ENCODE assay signal across 8 cellular contexts in the genomic region with DNA sequence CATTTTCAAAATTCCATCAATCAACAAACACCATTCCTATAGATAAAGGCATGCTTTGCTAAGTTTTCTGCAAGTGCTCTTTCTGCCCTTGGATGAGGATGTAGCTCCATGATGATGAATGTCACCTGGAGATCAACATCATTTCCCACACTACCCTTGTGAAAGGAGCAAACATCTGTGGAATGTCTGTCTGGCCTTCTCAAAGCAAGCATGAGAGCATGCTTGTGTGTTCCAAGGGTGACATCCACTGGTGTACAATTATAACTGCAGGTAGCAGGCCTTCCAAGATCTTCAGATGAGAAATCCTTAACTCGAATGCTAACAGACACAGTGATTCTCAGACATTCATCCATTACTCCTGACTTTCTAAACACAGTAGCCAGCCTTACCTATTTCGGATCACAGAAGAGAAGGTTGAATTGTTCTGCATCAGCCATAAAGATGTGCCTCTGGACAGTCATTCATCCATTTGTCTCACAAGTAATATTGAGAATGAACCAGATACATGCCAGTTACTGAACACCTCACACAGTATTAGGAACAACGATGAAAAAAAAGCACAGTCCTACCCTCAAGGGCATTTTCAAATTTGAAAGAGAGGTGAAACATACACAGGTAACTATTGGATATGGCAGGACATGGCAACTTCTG.
A peak's percentile ranks its signal among the peaks of the same experiment; 100 is the strongest.
DNase-seq lines count a peak whose midpoint lies in the region; ATAC-seq, FAIRE-seq and TF ChIP-seq lines count a peak whose summit lies in the region.

No MANE protein-coding gene starts in this region.

- intact Hi-C loops in mammary epithelial cell (cut with micrococcal nuclease) (loop anchor here (1.0 to 5.0 kb wide), 5 partner anchors 57 to 492 kb away; no protein-coding TSS in a partner anchor), kidney (cut with DNase I) (no loop called here), testis (cut with DNase I; ENCODE audit: low total_unique reads) (no loop called here)

- CTCF ChIA-PET in activated CD4-positive, alpha-beta T cell treated with anti-CD3 and anti-CD28 coated beads, Interleukin-2, amount 10 ng/mL, durations not matched to agents 7 days and 5 days (lab: Charles Lee) = no interaction called here
- CTCF ChIA-PET in mammary epithelial cell (lab: Charles Lee; ENCODE audit: low non-redundant PET) = interaction anchor here (0.6 kb wide), 3 partner anchors 214 to 479 kb away, joined by 3 to 6 read pairs (median 3); partner anchors contain the start of gene HMCN1

- TF ChIP-seq POLR2A in testis (IDR thresholded peaks at IDR 0.05) = no peak

- ATAC-seq in GM21529 (IDR thresholded peaks at IDR 0.05; ENCODE audit: unreplicated experiment) = peak; percentile 94

- H3K36me3 ChIP-seq in mammary epithelial cell (ENCODE audit: insufficient read depth, low read length) = no peaks in the 10 kb centered on the region
- H3K36me3 ChIP-seq in kidney (ENCODE audit: control insufficient read depth in 1 of 2, insufficient read depth in 2 of 2, low read length in 2 of 2) = no peaks in the 10 kb centered on the region
- no peaks in the 10 kb centered on the region for H3K36me3 ChIP-seq in testis (ENCODE audit: low read depth, missing control alignments)

- H3K4me3 ChIP-seq in mammary epithelial cell (replicated peaks in 1 of 3; ENCODE audit: insufficient read depth in 1 of 3, low read depth in 2 of 3, low read length in 3 of 3) (no peak overlapping the region), kidney (ENCODE audit: low read length in 2 of 2) (no peak overlapping the region), testis (no peak overlapping the region)

- no peak overlapping the region for H3K4me3 Mint-ChIP-seq in activated CD4-positive, alpha-beta T cell treated with anti-CD3 and anti-CD28 coated beads, Interleukin-2, amount 10 ng/mL, durations not matched to agents 7 days and 5 days

- FAIRE-seq in kidney (lab: Jason Lieb, UNC) = peak; percentile 67

- H3K36me3 Mint-ChIP-seq in activated CD4-positive, alpha-beta T cell treated with anti-CD3 and anti-CD28 coated beads, Interleukin-2, amount 10 ng/mL, durations not matched to agents 7 days and 5 days (ENCODE audit: low read depth) = no peaks in the 10 kb centered on the region

- H3K79me2 ChIP-seq in mammary epithelial cell (ENCODE audit: insufficient read depth, low read length) = no peaks in the 10 kb centered on the region

- no peaks in the 10 kb centered on the region for H4K20me1 ChIP-seq in mammary epithelial cell (ENCODE audit: insufficient read depth, low read length)

- H3K9ac ChIP-seq in mammary epithelial cell (ENCODE audit: insufficient read depth, low read length) (no peak overlapping the region), kidney (ENCODE audit: low read length in 2 of 2) (no peak overlapping the region)

- H3K27ac ChIP-seq in mammary epithelial cell (ENCODE audit: insufficient read depth, low read depth, low read length) = no peak overlapping the region
- no peak overlapping the region for H3K27ac ChIP-seq in kidney (ENCODE audit: low read depth in 2 of 2, low read length in 2 of 2)
- no peak overlapping the region for H3K27ac ChIP-seq in testis

- H3K9me3 Mint-ChIP-seq in activated CD4-positive, alpha-beta T cell treated with anti-CD3 and anti-CD28 coated beads, Interleukin-2, amount 10 ng/mL, durations not matched to agents 7 days and 5 days = no peaks in the 10 kb centered on the region

- TF ChIP-seq CTCF in mammary epithelial cell (conservative IDR thresholded peaks at IDR 0.05 in 1 of 2, IDR thresholded peaks at IDR 0.05 in 1 of 2; ENCODE audit: extremely low read depth in 1 of 2, insufficient read depth in 1 of 2, low read depth in 1 of 2, low read length in 2 of 2) (peak; percentile 90 to 92), kidney (IDR thresholded peaks at IDR 0.05; ENCODE audit: borderline replicate concordance, extremely low read depth, insufficient read depth) (peak; percentile 92), testis (IDR thresholded peaks at IDR 0.05) (peak; percentile 60 to 83 (median 69))

- dilution Hi-C loops in mammary epithelial cell (cut with HindIII; ENCODE audit: low sequenced_read_pairs) = no loop called here

- in situ Hi-C loops in mammary epithelial cell (cut with MboI; ENCODE audit: low sequenced_read_pairs in 2 of 2) = loop anchor here in 1 of 2 donors (5.0 to 25.0 kb wide), 2 partner anchors 400 to 500 kb away; no protein-coding TSS in a partner anchor

- DNase-seq in activated CD4-positive, alpha-beta T cell treated with anti-CD3 and anti-CD28 coated beads, Interleukin-2, amount 10 ng/mL, durations not matched to agents 7 days and 5 days = peak; percentile 47
- DNase-seq in activated CD4-positive, alpha-beta T cell treated with anti-CD3 and anti-CD28 coated beads, Interleukin-2, amount 50 U/mL, for 4 hours = no peak
- DNase-seq in HT1080 (ENCODE audit: low read depth) (peak; percentile 69), NCI-H82 treated with DMSO at 0.1 percent for 48 hours (lab: John Stamatoyannopoulos, UW; ENCODE audit: unreplicated experiment) (peak; percentile 65), mammary epithelial cell (peak; percentile 74), kidney (no peak), testis (peak; percentile 55)

- peak overlapping the region; percentile 75 for H2AFZ ChIP-seq in mammary epithelial cell (ENCODE audit: low read depth, low read length)

- no peaks in the 10 kb centered on the region for H3K4me1 Mint-ChIP-seq in activated CD4-positive, alpha-beta T cell treated with anti-CD3 and anti-CD28 coated beads, Interleukin-2, amount 10 ng/mL, durations not matched to agents 7 days and 5 days

- BruUV-seq in mammary epithelial cell (replicated peaks; lab: Mats Ljungman, UMichigan) = no TSS peak

- POLR2A ChIA-PET in activated CD4-positive, alpha-beta T cell treated with anti-CD3 and anti-CD28 coated beads, Interleukin-2, amount 10 ng/mL, durations not matched to agents 7 days and 5 days (lab: Charles Lee) = no interaction called here

- H3K4me1 ChIP-seq in mammary epithelial cell (ENCODE audit: insufficient read depth, low read length) (peaks cover 22% of the 10 kb centered on the region), kidney (ENCODE audit: control insufficient read depth in 1 of 2, insufficient read depth in 1 of 2, low read depth in 1 of 2, low read length in 2 of 2) (peaks cover 0 to 2% of the 10 kb centered on the region in 2 donors), testis (no peaks in the 10 kb centered on the region)

- 7% methylated on average over 3 of the region's 3 CpGs for WGBS in mammary epithelial cell (ENCODE audit: low coverage, missing lambda C conversion rate)
- WGBS in testis, 2 donors = 46% methylated on average over 3 of the region's 3 CpGs

- no peak overlapping the region for H3K4me2 ChIP-seq in mammary epithelial cell (ENCODE audit: insufficient read depth, low read depth, low read length)

- peaks cover 36% of the 10 kb centered on the region for H3K27me3 Mint-ChIP-seq in activated CD4-positive, alpha-beta T cell treated with anti-CD3 and anti-CD28 coated beads, Interleukin-2, amount 10 ng/mL, durations not matched to agents 7 days and 5 days

- no peaks in the 10 kb centered on the region for H3K27me3 ChIP-seq in mammary epithelial cell (ENCODE audit: insufficient read depth, low read length)
- H3K27me3 ChIP-seq in testis = no peaks in the 10 kb centered on the region

- H3K9me3 ChIP-seq in mammary epithelial cell (replicated peaks; ENCODE audit: insufficient read depth, low read length) (no peaks in the 10 kb centered on the region), kidney (ENCODE audit: control insufficient read depth in 1 of 2, low read length in 2 of 2) (no peaks in the 10 kb centered on the region), testis (no peaks in the 10 kb centered on the region)

- no peak overlapping the region for H3K27ac Mint-ChIP-seq in activated CD4-positive, alpha-beta T cell treated with anti-CD3 and anti-CD28 coated beads, Interleukin-2, amount 10 ng/mL, durations not matched to agents 7 days and 5 days

Comparison
In these comparisons a context has a peak if more than half of its experiments do, and no peak if none do; other contexts are left out.
1. DNase-seq: peak in activated CD4-positive, alpha-beta T cell treated with anti-CD3 and anti-CD28 coated beads, Interleukin-2, amount 10 ng/mL, durations not matched to agents 7 days and 5 days (single experiment), HT1080 (single experiment), NCI-H82 treated with DMSO at 0.1 percent for 48 hours (single experiment), mammary epithelial cell (single experiment) and testis (single experiment); none in activated CD4-positive, alpha-beta T cell treated with anti-CD3 and anti-CD28 coated beads, Interleukin-2, amount 50 U/mL, for 4 hours (0 of 2) and kidney (single experiment).
2. Peak in every context shown above with its lines, with median percentiles within 50 percentile points of each other: CTCF ChIP-seq.